ENCODE assay signal across 8 cellular contexts in genomic region chr1:239952348-239953307, GRCh38.
A peak's percentile ranks its signal among the peaks of the same experiment; 100 is the strongest.
DNase-seq lines count a peak whose midpoint lies in the region; ATAC-seq and TF ChIP-seq lines count a peak whose summit lies in the region.

No MANE protein-coding gene starts in this region.

- no peaks in the 10 kb centered on the region for H3K36me3 ChIP-seq in BE2C

- TF ChIP-seq CTCF in BE2C (IDR thresholded peaks at IDR 0.05; ENCODE audit: low read depth, low read length): peak; percentile 67
- TF ChIP-seq CTCF in epithelial cell of proximal tubule (conservative IDR thresholded peaks at IDR 0.05; ENCODE audit: low read depth, low read length): peak; percentile 75

- no peaks in the 10 kb centered on the region for H3K27me3 ChIP-seq in BE2C

- no peaks in the 10 kb centered on the region; the same call in 1 of the 2 replicates for H3K4me1 ChIP-seq in BE2C

- no peaks in the 10 kb centered on the region for H3K4me1 Mint-ChIP-seq in stimulated activated naive B cell treated with anti-CD40 and anti-IgM and Interleukin-4, amounts not matched to agents 10 μg/mL and 1 μg/mL and 100 μg/mL, for 72 hours

- no peaks in the 10 kb centered on the region for H3K27me3 Mint-ChIP-seq in stimulated activated naive B cell treated with anti-CD40 and anti-IgM and Interleukin-4, amounts not matched to agents 10 μg/mL and 1 μg/mL and 100 μg/mL, for 72 hours

- DNase-seq in BE2C: peak; percentile 52
- peak; percentile 16 for DNase-seq in M059J (ENCODE audit: low read depth)
- no peak for DNase-seq in epithelial cell of proximal tubule (ENCODE audit: low read depth)
- no peak for DNase-seq in stimulated activated naive B cell treated with anti-CD40 and anti-IgM and Interleukin-4, amounts not matched to agents 10 μg/mL and 1 μg/mL and 100 μg/mL, for 72 hours
- no peak for DNase-seq in NCI-H524 treated with DMSO at 0.1 percent for 48 hours (lab: John Stamatoyannopoulos, UW)

- H3K4me3 Mint-ChIP-seq in stimulated activated naive B cell treated with anti-CD40 and anti-IgM and Interleukin-4, amounts not matched to agents 10 μg/mL and 1 μg/mL and 100 μg/mL, for 72 hours: no peak overlapping the region

- peak; percentile 73 for ATAC-seq in GM18868 (IDR thresholded peaks at IDR 0.05; ENCODE audit: unreplicated experiment)
- ATAC-seq in stimulated activated naive B cell treated with anti-CD40 and anti-IgM and Interleukin-4, amounts not matched to agents 10 μg/mL and 1 μg/mL and 100 μg/mL, for 72 hours (replicated peaks): peak in 1 of 2 donors; percentile 38
- no peak for ATAC-seq in GM19467 (IDR thresholded peaks at IDR 0.05; ENCODE audit: unreplicated experiment)
- ATAC-seq in GM18520 (IDR thresholded peaks at IDR 0.05; ENCODE audit: unreplicated experiment): no peak

- H3K9me3 ChIP-seq in BE2C: no peaks in the 10 kb centered on the region

- H3K9me3 Mint-ChIP-seq in stimulated activated naive B cell treated with anti-CD40 and anti-IgM and Interleukin-4, amounts not matched to agents 10 μg/mL and 1 μg/mL and 100 μg/mL, for 72 hours: no peaks in the 10 kb centered on the region

- peak overlapping the region; percentile 21 for H3K27ac Mint-ChIP-seq in stimulated activated naive B cell treated with anti-CD40 and anti-IgM and Interleukin-4, amounts not matched to agents 10 μg/mL and 1 μg/mL and 100 μg/mL, for 72 hours

- no peak overlapping the region for H3K4me3 ChIP-seq in BE2C (ENCODE audit: low read depth, low read length)
- H3K4me3 ChIP-seq in epithelial cell of proximal tubule (ENCODE audit: low read depth, low read length): peak overlapping the region; percentile 39

- no peaks in the 10 kb centered on the region for H3K36me3 Mint-ChIP-seq in stimulated activated naive B cell treated with anti-CD40 and anti-IgM and Interleukin-4, amounts not matched to agents 10 μg/mL and 1 μg/mL and 100 μg/mL, for 72 hours

Comparison
In these comparisons a context has a peak if more than half of its experiments do, and no peak if none do; other contexts are left out.
1. DNase-seq: peak in BE2C (single experiment) and M059J (single experiment); none in epithelial cell of proximal tubule (single experiment), stimulated activated naive B cell treated with anti-CD40 and anti-IgM and Interleukin-4, amounts not matched to agents 10 μg/mL and 1 μg/mL and 100 μg/mL, for 72 hours (single experiment) and NCI-H524 treated with DMSO at 0.1 percent for 48 hours (single experiment).